Comparison of ENCODE assay signal across 23 cellular contexts in the genomic region with DNA sequence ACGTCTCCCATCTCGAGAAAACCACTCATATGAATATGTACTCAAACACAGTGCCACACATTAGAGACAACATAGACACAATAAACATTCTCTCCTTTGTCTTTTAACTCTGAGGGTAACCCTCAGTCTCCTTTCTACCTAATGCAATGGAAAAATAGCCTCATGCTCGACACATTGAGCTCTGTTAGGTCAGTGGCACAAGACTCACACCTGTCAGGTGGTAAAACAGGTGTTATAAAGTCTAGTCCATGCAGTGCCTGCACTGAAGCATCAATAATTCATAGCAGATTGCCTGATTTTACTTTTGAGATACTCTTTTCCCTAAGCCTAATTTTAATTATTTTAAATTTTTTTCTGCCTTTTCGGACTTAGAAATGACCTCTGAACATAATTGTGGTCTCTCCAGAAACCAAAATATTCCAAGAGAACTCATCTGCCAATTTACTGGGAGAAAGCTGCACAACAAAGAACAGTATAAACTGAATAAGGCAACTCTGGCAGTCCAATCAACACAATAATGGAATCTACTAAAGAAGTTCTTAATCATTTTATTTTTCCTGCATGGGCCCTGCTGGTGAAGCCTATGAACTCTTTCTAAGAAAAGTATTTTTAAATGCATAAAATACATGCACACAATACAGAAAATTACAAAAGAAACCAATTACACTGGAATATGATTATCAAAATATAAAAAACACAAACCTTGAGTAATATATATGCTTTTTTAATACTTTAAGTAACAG. TPM values are rescaled to one million over a fixed set of nuclear protein-coding genes. Genes with fewer than 3 reads are reported as not detected.
DNase-seq lines count a peak whose midpoint lies in the region; ATAC-seq and TF ChIP-seq lines count a peak whose summit lies in the region.
"Had no signal": no experiment of that assay in that cellular context is flagged by ENCODE, and none has a peak within 500 bp of the region (broad histone marks: within the 10 kb centered on the region; RNA-seq: fewer than 3 reads in every experiment).

No MANE protein-coding gene starts in this region.

- CTCF ChIA-PET in OCI-LY7 (lab: Charles Lee; ENCODE audit: unreplicated experiment) = no interaction called here
- CTCF ChIA-PET in activated CD8-positive, alpha-beta T cell treated with anti-CD3 and anti-CD28 coated beads for 36 hours (lab: Charles Lee) = interaction anchor here (0.5 to 2.2 kb wide), 3 partner anchors 13 to 85 kb away, joined by 3 to 6 read pairs (median 3); no protein-coding TSS in a partner anchor

- H3K27me3 Mint-ChIP-seq in activated CD8-positive, alpha-beta T cell treated with anti-CD3 and anti-CD28 coated beads for 36 hours = no peaks in the 10 kb centered on the region
- H3K27me3 Mint-ChIP-seq: activated naive CD8-positive, alpha-beta T cell treated with anti-CD3 and anti-CD28 coated beads, Interleukin-2, amount 50 U/mL, for 24 hours; activated T-helper 17 cell treated with anti-CD3 and anti-CD28 coated beads, Interleukin-2, amount 50 U/mL, for 72 hours; B cell had no signal

- 72% methylated on average over 4 of the region's 4 CpGs for WGBS in right lobe of liver (ENCODE audit: insufficient coverage, low coverage, low lambda C conversion rate, missing lambda C conversion rate)

- DNase-seq in DMS79 (lab: John Stamatoyannopoulos, UW) (peak; percentile 42), NCI-H2029 (lab: John Stamatoyannopoulos, UW) (peak; percentile 81), OCI-LY7 (ENCODE audit: low spot score) (peak; percentile 23), fibroblast of peridontal ligament (ENCODE audit: extremely low read depth) (peak; percentile 40), germinal center (ENCODE audit: low spot score) (no peak), cerebellar cortex (ENCODE audit: low spot score) (no peak), right lobe of liver (no peak)
- DNase-seq in activated CD8-positive, alpha-beta T cell treated with anti-CD3 and anti-CD28 coated beads for 36 hours = no peak
- DNase-seq: activated naive CD8-positive, alpha-beta T cell treated with anti-CD3 and anti-CD28 coated beads, Interleukin-2, amount 50 U/mL, for 24 hours; caudate nucleus; DMS 273 treated with DMSO at 0.1 percent for 48 hours; effector CD8-positive, alpha-beta T cell; hypothalamus; KBM-7; midbrain; NCI-H1092; SHP77 treated with DMSO at 0.1 percent for 48 hours; stimulated activated CD4-positive, alpha-beta T cell treated with anti-CD3 and anti-CD28 coated beads, Interleukin-12 subunit alpha, Interleukin-12 subunit beta, amount 100 ng/mL, for 4 hours; stimulated activated naive CD4-positive, alpha-beta T cell had no signal

- H3K9me3 ChIP-seq in OCI-LY7 (ENCODE audit: low read length) = no peaks in the 10 kb centered on the region
- no peaks in the 10 kb centered on the region for H3K9me3 ChIP-seq in right lobe of liver
- H3K9me3 ChIP-seq: tibial nerve had no signal

- H3K27ac ChIP-seq in OCI-LY7 (ENCODE audit: low read depth, low read length, poor library complexity, severe bottlenecking) (no peak overlapping the region), right lobe of liver (no peak overlapping the region)
- H3K27ac ChIP-seq: tibial nerve had no signal

- no peak overlapping the region for H3K4me3 Mint-ChIP-seq in activated CD8-positive, alpha-beta T cell treated with anti-CD3 and anti-CD28 coated beads for 36 hours
- H3K4me3 Mint-ChIP-seq: activated naive CD8-positive, alpha-beta T cell treated with anti-CD3 and anti-CD28 coated beads, Interleukin-2, amount 50 U/mL, for 24 hours; B cell; T-helper 1 cell treated with Interleukin-12 subunit alpha and Interleukin-12 subunit beta and Interleukin-4 antibody, amounts not matched to agents 30 μg/mL and 1 μg/mL, for 36 hours had no signal

- H3K36me3 ChIP-seq in OCI-LY7 (ENCODE audit: insufficient read depth, low read length) (no peaks in the 10 kb centered on the region), right lobe of liver (no peaks in the 10 kb centered on the region)
- H3K36me3 ChIP-seq: tibial nerve had no signal

- H3K4me2 ChIP-seq in OCI-LY7 (ENCODE audit: low read length) = peak overlapping the region; percentile 23; the same call in 1 of the 2 replicates

- ATAC-seq in activated CD8-positive, alpha-beta T cell treated with anti-CD3 and anti-CD28 coated beads for 36 hours = no peak
- no peak for ATAC-seq in right lobe of liver
- ATAC-seq: activated naive CD8-positive, alpha-beta T cell treated with anti-CD3 and anti-CD28 coated beads, Interleukin-2, amount 50 U/mL, for 24 hours; activated T-helper 17 cell treated with anti-CD3 and anti-CD28 coated beads, Interleukin-2, amount 50 U/mL, for 72 hours had no signal

- TF ChIP-seq CTCF in OCI-LY7 (conservative IDR thresholded peaks at IDR 0.05; ENCODE audit: low read length) = no peak
- TF ChIP-seq CTCF in activated CD8-positive, alpha-beta T cell treated with anti-CD3 and anti-CD28 coated beads for 36 hours (IDR thresholded peaks at IDR 0.05) = no peak
- no peak for TF ChIP-seq CTCF in right lobe of liver (IDR thresholded peaks at IDR 0.05)

- peaks cover 10% of the 10 kb centered on the region for H3K36me3 Mint-ChIP-seq in activated CD8-positive, alpha-beta T cell treated with anti-CD3 and anti-CD28 coated beads for 36 hours (ENCODE audit: low read depth)

- POLR2A ChIA-PET in OCI-LY7 (lab: Charles Lee) = interaction anchor here (0.6 to 1.2 kb wide), 3 partner anchors 18 to 1017 kb away, joined by 5 to 7 read pairs (median 5); no protein-coding TSS in a partner anchor
- POLR2A ChIA-PET in activated CD8-positive, alpha-beta T cell treated with anti-CD3 and anti-CD28 coated beads for 36 hours (lab: Charles Lee) = interaction anchor here (1.2 kb wide), 1 partner anchor 9 kb away, joined by 3 read pairs; no protein-coding TSS in a partner anchor

- H3K9me3 Mint-ChIP-seq in activated CD8-positive, alpha-beta T cell treated with anti-CD3 and anti-CD28 coated beads for 36 hours = no peaks in the 10 kb centered on the region
- H3K9me3 Mint-ChIP-seq: activated naive CD8-positive, alpha-beta T cell treated with anti-CD3 and anti-CD28 coated beads, Interleukin-2, amount 50 U/mL, for 24 hours; activated T-helper 17 cell treated with anti-CD3 and anti-CD28 coated beads, Interleukin-2, amount 50 U/mL, for 72 hours; T-helper 1 cell treated with Interleukin-12 subunit alpha and Interleukin-12 subunit beta and Interleukin-4 antibody, amounts not matched to agents 30 μg/mL and 1 μg/mL, for 36 hours had no signal

- H3K9me2 ChIP-seq in OCI-LY7 (ENCODE audit: insufficient read depth, low read length) = no peaks in the 10 kb centered on the region

- no peak overlapping the region for H3K27ac Mint-ChIP-seq in activated CD8-positive, alpha-beta T cell treated with anti-CD3 and anti-CD28 coated beads for 36 hours
- H3K27ac Mint-ChIP-seq: activated naive CD8-positive, alpha-beta T cell treated with anti-CD3 and anti-CD28 coated beads, Interleukin-2, amount 50 U/mL, for 24 hours; activated T-helper 17 cell treated with anti-CD3 and anti-CD28 coated beads, Interleukin-2, amount 50 U/mL, for 72 hours; B cell; T-helper 1 cell treated with Interleukin-12 subunit alpha and Interleukin-12 subunit beta and Interleukin-4 antibody, amounts not matched to agents 30 μg/mL and 1 μg/mL, for 36 hours had no signal

- peaks cover 30% of the 10 kb centered on the region for H3K4me1 ChIP-seq in OCI-LY7 (ENCODE audit: insufficient read depth, low read length, poor library complexity, severe bottlenecking)
- peaks cover 0 to 13% (median 0%) of the 10 kb centered on the region in 4 donors for H3K4me1 ChIP-seq in right lobe of liver

- intact Hi-C loops in OCI-LY7 (cut with micrococcal nuclease; ENCODE audit: unreplicated experiment) (no loop called here), right lobe of liver (cut with DNase I) (no loop called here)
- intact Hi-C loops in activated CD8-positive, alpha-beta T cell treated with anti-CD3 and anti-CD28 coated beads for 36 hours (cut with micrococcal nuclease) = no loop called here

- H4K20me1 ChIP-seq in OCI-LY7 (ENCODE audit: insufficient read depth, low read length) = peaks cover 6% of the 10 kb centered on the region

- H3K4me3 ChIP-seq in OCI-LY7 (ENCODE audit: low read depth, low read length, poor library complexity, severe bottlenecking) (no peak overlapping the region), right lobe of liver (no peak overlapping the region)
- H3K4me3 ChIP-seq: tibial nerve had no signal

- BruUV-seq in OCI-LY7 (replicated peaks; lab: Mats Ljungman, UMichigan) = no TSS peak

- H3K27me3 ChIP-seq in right lobe of liver = no peaks in the 10 kb centered on the region
- H3K27me3 ChIP-seq: tibial nerve had no signal

- TF ChIP-seq POLR2A in right lobe of liver (IDR thresholded peaks at IDR 0.05) = no peak

- no peak overlapping the region for H2AFZ ChIP-seq in OCI-LY7 (ENCODE audit: low read length)

- peaks cover 58% of the 10 kb centered on the region; the same call in 1 of the 2 replicates for H3K79me2 ChIP-seq in OCI-LY7 (ENCODE audit: insufficient read depth, low read depth, low read length)

- peaks cover 22% of the 10 kb centered on the region for H3K4me1 Mint-ChIP-seq in activated CD8-positive, alpha-beta T cell treated with anti-CD3 and anti-CD28 coated beads for 36 hours (ENCODE audit: low read depth)

RNA-seq across cellular contexts. Expression of a gene that starts 9.9 kb away (rescaled TPM):
- total RNA-seq in OCI-LY7 (2014; rRNA removed; shearing (Covaris generic)) = 23.2 and 23.7 TPM in 2 replicates
- total RNA-seq in OCI-LY7 (2022) = 25.5 and 27.2 TPM in 2 replicates
- total RNA-seq in activated CD8-positive, alpha-beta T cell treated with anti-CD3 and anti-CD28 coated beads for 36 hours = 10 to 100 TPM; 37.8 to 41.2 TPM
- total RNA-seq in right lobe of liver = 10 to 100 TPM; 47.1 to 87.8 (median 81.8) TPM

Comparison
In these comparisons a context has a peak if more than half of its experiments do, and no peak if none do; other contexts are left out.
1. DNase-seq: peak in DMS79 (single experiment), NCI-H2029 (single experiment), OCI-LY7 (single experiment) and fibroblast of peridontal ligament (single experiment); none in activated CD8-positive, alpha-beta T cell treated with anti-CD3 and anti-CD28 coated beads for 36 hours (single experiment), germinal center (single experiment), cerebellar cortex (single experiment) and right lobe of liver (0 of 3).